ENCODE assay signal across 32 cellular contexts in genomic region chr10:113019096-113019495, GRCh38.
DNase-seq lines count a peak whose midpoint lies in the region; ATAC-seq, FAIRE-seq and TF ChIP-seq lines count a peak whose summit lies in the region.
"Had no signal": no experiment of that assay in that cellular context is flagged by ENCODE, and none has a peak within 500 bp of the region (broad histone marks: within the 10 kb centered on the region; RNA-seq: fewer than 3 reads in every experiment).

No MANE protein-coding gene starts in this region.

- 57% methylated on average over 4 of the region's 8 CpGs for WGBS in mammary epithelial cell (ENCODE audit: low coverage, missing lambda C conversion rate)

- H3K79me2 ChIP-seq in mammary epithelial cell (ENCODE audit: insufficient read depth, low read length): peaks cover 59% of the 10 kb centered on the region

- CTCF ChIA-PET in MCF 10A (lab: Yijun Ruan, JAX): no interaction called here
- CTCF ChIA-PET in mammary epithelial cell (lab: Charles Lee; ENCODE audit: low non-redundant PET): no interaction called here

- H3K9me3 ChIP-seq in mammary epithelial cell (replicated peaks; ENCODE audit: insufficient read depth, low read length) (no peaks in the 10 kb centered on the region), colonic mucosa (no peaks in the 10 kb centered on the region), upper lobe of right lung (no peaks in the 10 kb centered on the region)
- H3K9me3 ChIP-seq: HAP-1, uterus had no signal

- H4K20me1 ChIP-seq in mammary epithelial cell (ENCODE audit: insufficient read depth, low read length): no peaks in the 10 kb centered on the region

- H3K4me1 Mint-ChIP-seq in MCF 10A (ENCODE audit: insufficient read depth, unreplicated experiment): peaks cover 9% of the 10 kb centered on the region
- peaks cover 70% of the 10 kb centered on the region for H3K4me1 Mint-ChIP-seq in nephron progenitor cell
- H3K4me1 Mint-ChIP-seq: activated naive CD4-positive, alpha-beta T cell treated with anti-CD3 and anti-CD28 coated beads, Interleukin-2, amount 10 ng/mL, durations not matched to agents 7 days and 5 days; memory B cell had no signal

- H2AFZ ChIP-seq in mammary epithelial cell (ENCODE audit: low read depth, low read length): no peak overlapping the region

- dilution Hi-C loops in mammary epithelial cell (cut with HindIII; ENCODE audit: low sequenced_read_pairs): no loop called here

- H3K27me3 ChIP-seq in mammary epithelial cell (ENCODE audit: insufficient read depth, low read length) (no peaks in the 10 kb centered on the region), colonic mucosa (no peaks in the 10 kb centered on the region), upper lobe of right lung (no peaks in the 10 kb centered on the region)
- H3K27me3 ChIP-seq: uterus had no signal

- H3K36me3 ChIP-seq in mammary epithelial cell (ENCODE audit: insufficient read depth, low read length) (no peaks in the 10 kb centered on the region), colonic mucosa (no peaks in the 10 kb centered on the region), upper lobe of right lung (no peaks in the 10 kb centered on the region)
- H3K36me3 ChIP-seq: HAP-1, uterus had no signal

- BruUV-seq in MCF 10A (replicated peaks; lab: Mats Ljungman, UMichigan) (no TSS peak), mammary epithelial cell (replicated peaks; lab: Mats Ljungman, UMichigan) (no TSS peak)

- H3K9me3 Mint-ChIP-seq in MCF 10A (ENCODE audit: unreplicated experiment) (no peaks in the 10 kb centered on the region), nephron progenitor cell (no peaks in the 10 kb centered on the region)
- H3K9me3 Mint-ChIP-seq: activated naive CD4-positive, alpha-beta T cell treated with anti-CD3 and anti-CD28 coated beads, Interleukin-2, amount 10 ng/mL, durations not matched to agents 7 days and 5 days; activated T-helper 1 cell treated with anti-CD3 and anti-CD28 coated beads, Interleukin-12 subunit alpha, Interleukin-12 subunit beta, Interleukin-2, Interleukin-4 antibody, amounts not matched to agents 30 ng/mL and 10 ng/mL and 1 ng/mL, durations not matched to agents 14 hours and 24 hours and 36 hours; memory B cell had no signal

- H3K4me2 ChIP-seq in mammary epithelial cell (ENCODE audit: insufficient read depth, low read depth, low read length): no peak overlapping the region

- H3K36me3 Mint-ChIP-seq in MCF 10A (ENCODE audit: insufficient read depth, unreplicated experiment) (no peaks in the 10 kb centered on the region), nephron progenitor cell (ENCODE audit: low read depth) (peaks cover 4% of the 10 kb centered on the region)
- H3K36me3 Mint-ChIP-seq: activated naive CD4-positive, alpha-beta T cell treated with anti-CD3 and anti-CD28 coated beads, Interleukin-2, amount 10 ng/mL, durations not matched to agents 7 days and 5 days; memory B cell had no signal

- no peaks in the 10 kb centered on the region for H3K27me3 Mint-ChIP-seq in MCF 10A (ENCODE audit: insufficient read depth, unreplicated experiment)
- peaks cover 8% of the 10 kb centered on the region for H3K27me3 Mint-ChIP-seq in nephron progenitor cell (ENCODE audit: low read depth, poor library complexity)

- no peak for FAIRE-seq in frontal cortex (lab: Jason Lieb, UNC)
- FAIRE-seq: A204.1, bronchial epithelial cell, colon, GM19239, K562, RCC 7860 had no signal

- no peak overlapping the region for H3K4me3 Mint-ChIP-seq in MCF 10A (ENCODE audit: unreplicated experiment)
- peak overlapping the region; percentile 63 for H3K4me3 Mint-ChIP-seq in nephron progenitor cell
- H3K4me3 Mint-ChIP-seq: activated naive CD4-positive, alpha-beta T cell treated with anti-CD3 and anti-CD28 coated beads, Interleukin-2, amount 10 ng/mL, durations not matched to agents 7 days and 5 days; activated T-helper 1 cell treated with anti-CD3 and anti-CD28 coated beads, Interleukin-12 subunit alpha, Interleukin-12 subunit beta, Interleukin-2, Interleukin-4 antibody, amounts not matched to agents 30 ng/mL and 10 ng/mL and 1 ng/mL, durations not matched to agents 14 hours and 24 hours and 36 hours; memory B cell had no signal

- no peak overlapping the region for H3K27ac ChIP-seq in mammary epithelial cell (ENCODE audit: insufficient read depth, low read depth, low read length)
- H3K27ac ChIP-seq in colonic mucosa: peak overlapping the region; percentile 44
- peak overlapping the region; percentile 6 for H3K27ac ChIP-seq in upper lobe of right lung
- H3K27ac ChIP-seq: uterus had no signal

- in situ Hi-C loops in mammary epithelial cell (cut with MboI; ENCODE audit: low sequenced_read_pairs in 2 of 2): no loop called here

- no peak for ATAC-seq in upper lobe of right lung
- ATAC-seq: K562 had no signal

- POLR2A ChIA-PET in MCF 10A (lab: Yijun Ruan, JAX): no interaction called here

- no peak overlapping the region for H3K9ac ChIP-seq in mammary epithelial cell (ENCODE audit: insufficient read depth, low read length)
- H3K9ac ChIP-seq in colonic mucosa (ENCODE audit: low read depth in 2 of 2, low read length in 2 of 2): peak overlapping the region in 1 of 2 donors; percentile 21

- peak overlapping the region; percentile 39 for H3K27ac Mint-ChIP-seq in MCF 10A (ENCODE audit: low read depth, unreplicated experiment)
- peak overlapping the region; percentile 60 for H3K27ac Mint-ChIP-seq in nephron progenitor cell
- H3K27ac Mint-ChIP-seq: activated naive CD4-positive, alpha-beta T cell treated with anti-CD3 and anti-CD28 coated beads, Interleukin-2, amount 10 ng/mL, durations not matched to agents 7 days and 5 days; activated T-helper 1 cell treated with anti-CD3 and anti-CD28 coated beads, Interleukin-12 subunit alpha, Interleukin-12 subunit beta, Interleukin-2, Interleukin-4 antibody, amounts not matched to agents 30 ng/mL and 10 ng/mL and 1 ng/mL, durations not matched to agents 14 hours and 24 hours and 36 hours; memory B cell had no signal

- H3K4me1 ChIP-seq in mammary epithelial cell (ENCODE audit: insufficient read depth, low read length) (no peaks in the 10 kb centered on the region), colonic mucosa (peaks cover 25% of the 10 kb centered on the region), upper lobe of right lung (peaks cover 50% of the 10 kb centered on the region)

- no peak for DNase-seq in MCF 10A (ENCODE audit: unreplicated experiment)
- no peak for DNase-seq in mammary epithelial cell
- DNase-seq in colonic mucosa: no peak
- DNase-seq in nephron progenitor cell: peak; percentile 36
- no peak for DNase-seq in upper lobe of right lung
- DNase-seq in Ammon's horn (ENCODE audit: low spot score): no peak
- no peak for DNase-seq in frontal cortex (ENCODE audit: low spot score in 2 of 2)
- no peak for DNase-seq in T1000 (lab: John Stamatoyannopoulos, UW)
- DNase-seq: activated CD4-positive, alpha-beta T cell treated with anti-CD3 and anti-CD28 coated beads, Interleukin-2, amount 50 U/mL, for 4 hours; activated naive CD4-positive, alpha-beta T cell treated with anti-CD3 and anti-CD28 coated beads, Interleukin-2, amount 10 ng/mL, durations not matched to agents 7 days and 5 days; AML-193; amniotic stem cell; DMS79; effector CD8-positive, alpha-beta T cell; erythroblast; GF-D8; kidney glomerular epithelial cell; NCI-H1930; occipital lobe; stimulated activated CD4-positive, alpha-beta T cell treated with anti-CD3 and anti-CD28 coated beads, Interleukin-1b, Interleukin-23, amount 100 ng/mL, for 48 hours; SW 1271; uterus had no signal

- TF ChIP-seq CTCF in MCF 10A (IDR thresholded peaks at IDR 0.05; ENCODE audit: unreplicated experiment): no peak
- no peak for TF ChIP-seq CTCF in mammary epithelial cell (conservative IDR thresholded peaks at IDR 0.05 in 1 of 2, IDR thresholded peaks at IDR 0.05 in 1 of 2; ENCODE audit: extremely low read depth in 1 of 2, insufficient read depth in 1 of 2, low read depth in 1 of 2, low read length in 2 of 2)
- TF ChIP-seq CTCF in colonic mucosa (IDR thresholded peaks at IDR 0.05): no peak
- TF ChIP-seq CTCF in nephron progenitor cell (IDR thresholded peaks at IDR 0.05): no peak
- TF ChIP-seq CTCF in upper lobe of right lung (IDR thresholded peaks at IDR 0.05): no peak

- H3K4me3 ChIP-seq in mammary epithelial cell (replicated peaks in 1 of 3; ENCODE audit: insufficient read depth in 1 of 3, low read depth in 2 of 3, low read length in 3 of 3) (no peak overlapping the region), colonic mucosa (no peak overlapping the region), upper lobe of right lung (no peak overlapping the region)
- H3K4me3 ChIP-seq: HAP-1, K562, skin epidermis, uterus had no signal

- intact Hi-C loops in MCF 10A (cut with micrococcal nuclease) (no loop called here), mammary epithelial cell (cut with micrococcal nuclease) (no loop called here), colonic mucosa (cut with DNase I) (no loop called here), upper lobe of right lung (cut with DNase I) (no loop called here)
